In the genomic region with DNA sequence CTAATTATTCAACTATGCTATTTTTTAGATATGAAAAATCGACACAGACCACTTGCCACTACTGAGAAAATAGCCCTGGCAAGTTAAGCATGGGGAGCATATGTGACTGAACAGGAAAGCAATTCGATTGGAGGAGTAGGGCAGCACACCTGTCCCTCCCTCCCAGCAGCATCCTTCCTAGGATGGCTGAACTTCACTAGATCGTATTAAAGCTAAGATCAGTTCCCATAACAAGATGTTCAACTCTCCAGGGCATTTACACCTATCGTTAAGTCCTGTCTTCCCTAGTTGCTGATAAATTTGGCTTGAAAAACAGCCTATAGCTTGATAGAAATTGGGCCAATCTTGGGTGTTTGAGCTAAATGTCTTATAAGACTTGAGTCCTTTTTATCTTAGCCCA, we compare ENCODE assay signal across 1 cellular context.
TF ChIP-seq lines count a peak whose summit lies in the region.

No MANE protein-coding gene starts in this region.

TF ChIP-seq in WTC11, 78 proteins besides CTCF, POLR2A, EP300 and RAD21 (continued from another document):
- TF ChIP-seq, protein P1, sequence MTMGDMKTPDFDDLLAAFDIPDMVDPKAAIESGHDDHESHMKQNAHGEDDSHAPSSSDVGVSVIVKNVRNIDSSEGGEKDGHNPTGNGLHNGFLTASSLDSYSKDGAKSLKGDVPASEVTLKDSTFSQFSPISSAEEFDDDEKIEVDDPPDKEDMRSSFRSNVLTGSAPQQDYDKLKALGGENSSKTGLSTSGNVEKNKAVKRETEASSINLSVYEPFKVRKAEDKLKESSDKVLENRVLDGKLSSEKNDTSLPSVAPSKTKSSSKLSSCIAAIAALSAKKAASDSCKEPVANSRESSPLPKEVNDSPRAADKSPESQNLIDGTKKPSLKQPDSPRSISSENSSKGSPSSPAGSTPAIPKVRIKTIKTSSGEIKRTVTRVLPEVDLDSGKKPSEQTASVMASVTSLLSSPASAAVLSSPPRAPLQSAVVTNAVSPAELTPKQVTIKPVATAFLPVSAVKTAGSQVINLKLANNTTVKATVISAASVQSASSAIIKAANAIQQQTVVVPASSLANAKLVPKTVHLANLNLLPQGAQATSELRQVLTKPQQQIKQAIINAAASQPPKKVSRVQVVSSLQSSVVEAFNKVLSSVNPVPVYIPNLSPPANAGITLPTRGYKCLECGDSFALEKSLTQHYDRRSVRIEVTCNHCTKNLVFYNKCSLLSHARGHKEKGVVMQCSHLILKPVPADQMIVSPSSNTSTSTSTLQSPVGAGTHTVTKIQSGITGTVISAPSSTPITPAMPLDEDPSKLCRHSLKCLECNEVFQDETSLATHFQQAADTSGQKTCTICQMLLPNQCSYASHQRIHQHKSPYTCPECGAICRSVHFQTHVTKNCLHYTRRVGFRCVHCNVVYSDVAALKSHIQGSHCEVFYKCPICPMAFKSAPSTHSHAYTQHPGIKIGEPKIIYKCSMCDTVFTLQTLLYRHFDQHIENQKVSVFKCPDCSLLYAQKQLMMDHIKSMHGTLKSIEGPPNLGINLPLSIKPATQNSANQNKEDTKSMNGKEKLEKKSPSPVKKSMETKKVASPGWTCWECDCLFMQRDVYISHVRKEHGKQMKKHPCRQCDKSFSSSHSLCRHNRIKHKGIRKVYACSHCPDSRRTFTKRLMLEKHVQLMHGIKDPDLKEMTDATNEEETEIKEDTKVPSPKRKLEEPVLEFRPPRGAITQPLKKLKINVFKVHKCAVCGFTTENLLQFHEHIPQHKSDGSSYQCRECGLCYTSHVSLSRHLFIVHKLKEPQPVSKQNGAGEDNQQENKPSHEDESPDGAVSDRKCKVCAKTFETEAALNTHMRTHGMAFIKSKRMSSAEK (CRISPR knock-in tag; IDR thresholded peaks at IDR 0.05; ENCODE audit: borderline replicate concordance) = 0 out of 2 replicates have a peak, but pooled peaks have one; percentile 16
